Comparison of ENCODE assay signal across 9 cellular contexts in the genomic region with DNA sequence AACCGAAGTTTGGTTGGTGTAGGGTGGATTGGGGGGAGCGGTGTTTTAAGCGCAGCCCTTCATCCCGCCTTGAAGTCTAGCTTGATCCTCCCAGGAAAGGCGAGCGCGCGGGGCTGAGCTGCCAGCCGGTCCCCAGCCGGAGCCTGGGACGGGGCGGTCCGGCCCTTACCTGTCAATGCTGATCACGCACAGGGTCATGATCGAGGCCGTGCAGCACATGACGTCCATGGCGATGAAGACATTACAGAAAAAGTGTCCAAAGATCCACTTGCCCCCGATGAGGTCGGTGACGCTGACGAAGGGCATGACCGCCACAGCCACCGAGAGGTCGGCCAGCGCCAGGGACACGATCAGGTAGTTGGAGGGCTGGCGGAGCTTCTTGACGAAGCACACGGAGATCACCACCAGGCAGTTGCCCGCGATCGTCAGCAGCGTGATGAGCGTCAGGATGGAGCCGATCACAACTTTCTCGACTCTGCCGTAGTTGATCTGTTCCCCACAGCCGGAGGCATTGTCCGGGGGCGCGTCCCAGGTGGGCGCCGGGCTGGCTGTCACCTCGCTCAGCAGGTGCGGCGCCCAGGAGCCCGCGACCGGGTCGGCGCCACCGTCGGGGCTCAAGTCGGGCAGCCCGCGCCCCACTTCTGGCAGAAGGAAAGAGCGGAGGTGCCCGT. TPM values are rescaled to one million over a fixed set of nuclear protein-coding genes. Genes with fewer than 3 reads are reported as not detected.
DNase-seq lines count a peak whose midpoint lies in the region; ATAC-seq, FAIRE-seq and TF ChIP-seq lines count a peak whose summit lies in the region.
"Had no signal": no experiment of that assay in that cellular context is flagged by ENCODE, and none has a peak within 500 bp of the region (broad histone marks: within the 10 kb centered on the region; RNA-seq: fewer than 3 reads in every experiment).

No MANE protein-coding gene starts in this region.

- H2AFZ ChIP-seq in osteoblast (ENCODE audit: low read length), result peak overlapping the region; percentile 95

- ATAC-seq in activated T-cell treated with anti-CD3 and anti-CD28 coated beads, Interleukin-2, amount 50 U/mL, for 72 hours (replicated peaks in 1 of 2), result peak; percentile 31 to 35
- ATAC-seq in T-helper 17 cell, result peak; percentile 30

- peaks cover 21% of the 10 kb centered on the region for H3K4me1 ChIP-seq in osteoblast (ENCODE audit: insufficient read depth, low read length)

- no peak overlapping the region for H3K27ac ChIP-seq in osteoblast (ENCODE audit: low read depth, low read length)

- H3K27me3 Mint-ChIP-seq in activated T-cell treated with anti-CD3 and anti-CD28 coated beads, Interleukin-2, amount 50 U/mL, for 72 hours (ENCODE audit: low read depth), result peaks cover 80% of the 10 kb centered on the region
- H3K27me3 Mint-ChIP-seq in T-helper 17 cell, result peaks cover 62% of the 10 kb centered on the region

- H3K4me2 ChIP-seq in osteoblast (ENCODE audit: insufficient read depth, low read length), result peak overlapping the region; percentile 79

- peaks cover 0 to under 1% of the 10 kb centered on the region in 2 donors for H3K9me3 Mint-ChIP-seq in activated T-cell treated with anti-CD3 and anti-CD28 coated beads, Interleukin-2, amount 50 U/mL, for 72 hours

- peaks cover 0 to 3% of the 10 kb centered on the region in 2 donors for H3K36me3 Mint-ChIP-seq in activated T-cell treated with anti-CD3 and anti-CD28 coated beads, Interleukin-2, amount 50 U/mL, for 72 hours (ENCODE audit: insufficient read depth in 2 of 2)
- H3K36me3 Mint-ChIP-seq in T-helper 17 cell (ENCODE audit: low read depth), result no peaks in the 10 kb centered on the region

- H3K9me3 ChIP-seq in T-helper 17 cell (ENCODE audit: control insufficient read depth, low read length, poor library complexity, severe bottlenecking), result no peaks in the 10 kb centered on the region
- H3K9me3 ChIP-seq in osteoblast (ENCODE audit: low read depth, low read length), result no peaks in the 10 kb centered on the region
- H3K9me3 ChIP-seq: adrenal gland had no signal

- FAIRE-seq in GM12892 (lab: Jason Lieb, UNC), result no peak

- peak overlapping the region; percentile 79 for H3K4me3 ChIP-seq in osteoblast (ENCODE audit: insufficient read depth, low read length)

- no peak overlapping the region for H3K27ac Mint-ChIP-seq in activated T-cell treated with anti-CD3 and anti-CD28 coated beads, Interleukin-2, amount 50 U/mL, for 72 hours
- H3K27ac Mint-ChIP-seq in T-helper 17 cell, result no peak overlapping the region

- H3K36me3 ChIP-seq in osteoblast (ENCODE audit: insufficient read depth, low read length), result no peaks in the 10 kb centered on the region
- H3K36me3 ChIP-seq: adrenal gland had no signal

- H3K4me1 Mint-ChIP-seq in activated T-cell treated with anti-CD3 and anti-CD28 coated beads, Interleukin-2, amount 50 U/mL, for 72 hours (ENCODE audit: low read depth), result peaks cover 11% of the 10 kb centered on the region
- peaks cover 8% of the 10 kb centered on the region for H3K4me1 Mint-ChIP-seq in T-helper 17 cell

- H3K79me2 ChIP-seq in osteoblast (ENCODE audit: insufficient read depth, low read length), result peaks cover 21% of the 10 kb centered on the region

- no peaks in the 10 kb centered on the region for H4K20me1 ChIP-seq in osteoblast (ENCODE audit: insufficient read depth, low read length)

- peak in 1 of 2 donors; percentile 21 for DNase-seq in activated T-cell treated with anti-CD3 and anti-CD28 coated beads, Interleukin-2, amount 50 U/mL, for 72 hours
- DNase-seq in activated T-cell treated with anti-CD3 and anti-CD28 coated beads, Interleukin-2, amount 50 U/mL, for 48 hours, result no peak
- DNase-seq in T-helper 17 cell, result no peak
- DNase-seq in erythroblast (lab: John Stamatoyannopoulos, UW), result peak; percentile 4 to 12
- DNase-seq in osteoblast (ENCODE audit: insufficient read length, low spot score, missing footprints), result no peak
- DNase-seq in hypothalamus (lab: John Stamatoyannopoulos, UW), result no peak
- no peak for DNase-seq in GM12892 (ENCODE audit: insufficient read length)
- no peak for DNase-seq in NOMO-1 (lab: John Stamatoyannopoulos, UW; ENCODE audit: unreplicated experiment in 2 of 2)

- H3K27me3 ChIP-seq in osteoblast (ENCODE audit: insufficient read depth, low read length), result no peaks in the 10 kb centered on the region

- H3K4me3 Mint-ChIP-seq in activated T-cell treated with anti-CD3 and anti-CD28 coated beads, Interleukin-2, amount 50 U/mL, for 72 hours, result peak overlapping the region; percentile 93
- H3K4me3 Mint-ChIP-seq in T-helper 17 cell, result peak overlapping the region; percentile 89

- TF ChIP-seq CTCF in osteoblast (IDR thresholded peaks at IDR 0.05; ENCODE audit: extremely low read depth, low read depth, low read length), result no peak

- no peak for TF ChIP-seq POLR2A in erythroblast (IDR thresholded peaks at IDR 0.05; ENCODE audit: low read length)
- TF ChIP-seq POLR2A in GM12892 (IDR thresholded peaks at IDR 0.05; ENCODE audit: low read depth, low read length), result no peak

RNA-seq across cellular contexts. Expression of a gene that starts 0.7 kb away (rescaled TPM):
- under 1 TPM; 0.09 to 0.10 TPM for total RNA-seq in activated T-cell treated with anti-CD3 and anti-CD28 coated beads, Interleukin-2, amount 50 U/mL, for 72 hours
- total RNA-seq in T-helper 17 cell (under 1 TPM in 1 of 2 donors, not detected in 1; 0.23 TPM), osteoblast (9.8 and 12.4 TPM in 2 replicates)
- not detected for polyA plus RNA-seq in GM12892 (2012; ENCODE audit: missing spikeins)

RNA-seq across cellular contexts. Expression of a gene that starts 14.7 kb away (rescaled TPM):
- total RNA-seq in activated T-cell treated with anti-CD3 and anti-CD28 coated beads, Interleukin-2, amount 50 U/mL, for 72 hours, result 100 to 1,000 TPM in 1 of 2 donors, 10 to 100 TPM in 1; 98.0 to 137 TPM
- total RNA-seq in T-helper 17 cell (10 to 100 TPM; 19.8 to 28.2 TPM), osteoblast (43.1 and 47.1 TPM in 2 replicates)
- 69.8 TPM for polyA plus RNA-seq in GM12892 (2012; ENCODE audit: missing spikeins)

Comparison
In these comparisons a context has a peak if more than half of its experiments do, and no peak if none do; other contexts are left out.
1. DNase-seq: peak in erythroblast (2 of 2); none in activated T-cell treated with anti-CD3 and anti-CD28 coated beads, Interleukin-2, amount 50 U/mL, for 48 hours (0 of 2), T-helper 17 cell (0 of 3), osteoblast (single experiment), hypothalamus (0 of 51), GM12892 (single experiment) and NOMO-1 (0 of 2).